ENCODE assay signal across 19 cellular contexts in genomic region chr7:134888141-134888740, GRCh38.
DNase-seq lines count a peak whose midpoint lies in the region; ATAC-seq and TF ChIP-seq lines count a peak whose summit lies in the region.
"Had no signal": no experiment of that assay in that cellular context is flagged by ENCODE, and none has a peak within 500 bp of the region (broad histone marks: within the 10 kb centered on the region; RNA-seq: fewer than 3 reads in every experiment).

No MANE protein-coding gene starts in this region.

- in situ Hi-C loops in brain microvascular endothelial cell (cut with HindIII; ENCODE audit: low pct_ligation_motif_present, low sequenced_read_pairs) (no loop called here), gastrocnemius medialis (cut with MboI; ENCODE audit: low sequenced_read_pairs in 4 of 4) (no loop called here)

- intact Hi-C loops in gastrocnemius medialis (cut with DNase I; ENCODE audit: low total_unique reads): no loop called here

- H3K4me3 Mint-ChIP-seq in activated naive CD8-positive, alpha-beta T cell treated with anti-CD3 and anti-CD28 coated beads, Interleukin-2, amount 10 ng/mL, durations not matched to agents 7 days and 5 days: no peak overlapping the region
- H3K4me3 Mint-ChIP-seq in activated naive CD8-positive, alpha-beta T cell treated with anti-CD3 and anti-CD28 coated beads, Interleukin-2, amount 50 U/mL, for 24 hours: no peak overlapping the region
- H3K4me3 Mint-ChIP-seq: stimulated activated naive B cell treated with anti-CD40 and anti-IgM and Interleukin-4, amounts not matched to agents 10 μg/mL and 1 μg/mL and 100 μg/mL, for 72 hours had no signal

- TF ChIP-seq CTCF in brain microvascular endothelial cell (IDR thresholded peaks at IDR 0.05; ENCODE audit: low read depth, low read length, missing control alignments) (no peak), thoracic aorta (IDR thresholded peaks at IDR 0.05) (no peak), gastrocnemius medialis (IDR thresholded peaks at IDR 0.05 in 4 of 5, conservative IDR thresholded peaks at IDR 0.05 in 1 of 5) (no peak)

- H3K27ac ChIP-seq in brain microvascular endothelial cell (peak overlapping the region; percentile 4), thoracic aorta (peak overlapping the region; percentile 12 to 33), gastrocnemius medialis (no peak overlapping the region)
- H3K27ac ChIP-seq: epithelial cell of prostate, right lobe of liver, VCaP had no signal

- H3K27ac Mint-ChIP-seq in activated naive CD8-positive, alpha-beta T cell treated with anti-CD3 and anti-CD28 coated beads, Interleukin-2, amount 10 ng/mL, durations not matched to agents 7 days and 5 days: peak overlapping the region; percentile 39
- no peak overlapping the region for H3K27ac Mint-ChIP-seq in activated naive CD8-positive, alpha-beta T cell treated with anti-CD3 and anti-CD28 coated beads, Interleukin-2, amount 50 U/mL, for 24 hours
- H3K27ac Mint-ChIP-seq: stimulated activated naive B cell treated with anti-CD40 and anti-IgM and Interleukin-4, amounts not matched to agents 10 μg/mL and 1 μg/mL and 100 μg/mL, for 72 hours had no signal

- H3K36me3 ChIP-seq in brain microvascular endothelial cell (replicated peaks): peaks cover 15% of the 10 kb centered on the region
- H3K36me3 ChIP-seq in thoracic aorta: no peaks in the 10 kb centered on the region
- no peaks in the 10 kb centered on the region for H3K36me3 ChIP-seq in gastrocnemius medialis
- H3K36me3 ChIP-seq: right lobe of liver had no signal

- no peaks in the 10 kb centered on the region for H3K9me3 Mint-ChIP-seq in activated naive CD8-positive, alpha-beta T cell treated with anti-CD3 and anti-CD28 coated beads, Interleukin-2, amount 10 ng/mL, durations not matched to agents 7 days and 5 days
- no peaks in the 10 kb centered on the region for H3K9me3 Mint-ChIP-seq in activated naive CD8-positive, alpha-beta T cell treated with anti-CD3 and anti-CD28 coated beads, Interleukin-2, amount 50 U/mL, for 24 hours
- H3K9me3 Mint-ChIP-seq: stimulated activated naive B cell treated with anti-CD40 and anti-IgM and Interleukin-4, amounts not matched to agents 10 μg/mL and 1 μg/mL and 100 μg/mL, for 72 hours had no signal

- POLR2A ChIA-PET in activated naive CD8-positive, alpha-beta T cell treated with anti-CD3 and anti-CD28 coated beads, Interleukin-2, amount 10 ng/mL, durations not matched to agents 7 days and 5 days (lab: Charles Lee): no interaction called here

- H3K27me3 Mint-ChIP-seq in activated naive CD8-positive, alpha-beta T cell treated with anti-CD3 and anti-CD28 coated beads, Interleukin-2, amount 10 ng/mL, durations not matched to agents 7 days and 5 days: peaks cover 13% of the 10 kb centered on the region
- peaks cover 4% of the 10 kb centered on the region for H3K27me3 Mint-ChIP-seq in activated naive CD8-positive, alpha-beta T cell treated with anti-CD3 and anti-CD28 coated beads, Interleukin-2, amount 50 U/mL, for 24 hours

- no peak for DNase-seq in activated naive CD8-positive, alpha-beta T cell treated with anti-CD3 and anti-CD28 coated beads, Interleukin-2, amount 10 ng/mL, durations not matched to agents 7 days and 5 days
- no peak for DNase-seq in activated naive CD8-positive, alpha-beta T cell treated with anti-CD3 and anti-CD28 coated beads, Interleukin-2, amount 50 U/mL, for 24 hours
- DNase-seq in brain microvascular endothelial cell: no peak
- DNase-seq in islet precursor cell: peak; percentile 80
- no peak for DNase-seq in thoracic aorta (ENCODE audit: low spot score)
- DNase-seq in gastrocnemius medialis: no peak
- no peak for DNase-seq in activated effector memory CD4-positive, alpha-beta T cell treated with Interleukin-2 at 50 U/mL for 16 hours
- no peak for DNase-seq in globus pallidus (ENCODE audit: low spot score)
- DNase-seq: activated CD4-positive, alpha-beta T cell treated with anti-CD3 and anti-CD28 coated beads, Interleukin-2, amount 50 U/mL, for 48 hours; activated naive CD4-positive, alpha-beta T cell treated with Interleukin-2 at 50 U/mL for 16 hours; cortex of kidney; GOT3; NCI-H2171; NCI-H774; right lobe of liver; stimulated activated naive B cell treated with anti-CD40 and anti-IgM and Interleukin-4, amounts not matched to agents 10 μg/mL and 1 μg/mL and 100 μg/mL, for 72 hours had no signal

- H3K4me3 ChIP-seq in brain microvascular endothelial cell (ENCODE audit: low read depth, low read length) (no peak overlapping the region), thoracic aorta (no peak overlapping the region), gastrocnemius medialis (no peak overlapping the region)
- H3K4me3 ChIP-seq: right lobe of liver had no signal

- H3K36me3 Mint-ChIP-seq in activated naive CD8-positive, alpha-beta T cell treated with anti-CD3 and anti-CD28 coated beads, Interleukin-2, amount 10 ng/mL, durations not matched to agents 7 days and 5 days: no peaks in the 10 kb centered on the region
- H3K36me3 Mint-ChIP-seq in activated naive CD8-positive, alpha-beta T cell treated with anti-CD3 and anti-CD28 coated beads, Interleukin-2, amount 50 U/mL, for 24 hours (ENCODE audit: low read depth): no peaks in the 10 kb centered on the region
- H3K36me3 Mint-ChIP-seq: stimulated activated naive B cell treated with anti-CD40 and anti-IgM and Interleukin-4, amounts not matched to agents 10 μg/mL and 1 μg/mL and 100 μg/mL, for 72 hours had no signal

- ATAC-seq in activated naive CD8-positive, alpha-beta T cell treated with anti-CD3 and anti-CD28 coated beads, Interleukin-2, amount 10 ng/mL, durations not matched to agents 7 days and 5 days (ENCODE audit: low read depth): no peak
- ATAC-seq in activated naive CD8-positive, alpha-beta T cell treated with anti-CD3 and anti-CD28 coated beads, Interleukin-2, amount 50 U/mL, for 24 hours: no peak
- ATAC-seq in thoracic aorta (ENCODE audit: insufficient number of reproducible peaks, low FRiP score, low read depth): no peak
- no peak for ATAC-seq in gastrocnemius medialis
- ATAC-seq: left lobe of liver; right lobe of liver; stimulated activated naive B cell treated with anti-CD40 and anti-IgM and Interleukin-4, amounts not matched to agents 10 μg/mL and 1 μg/mL and 100 μg/mL, for 72 hours had no signal

- no peak for TF ChIP-seq POLR2A in gastrocnemius medialis (IDR thresholded peaks at IDR 0.05)

- H3K9me3 ChIP-seq in thoracic aorta (no peaks in the 10 kb centered on the region), gastrocnemius medialis (no peaks in the 10 kb centered on the region)
- H3K9me3 ChIP-seq: right lobe of liver had no signal

- H3K4me1 ChIP-seq in thoracic aorta (ENCODE audit: control insufficient read depth in 1 of 2, low read depth in 2 of 2): peaks cover 44 to 91% of the 10 kb centered on the region in 2 donors
- H3K4me1 ChIP-seq in gastrocnemius medialis: peaks cover 8 to 10% of the 10 kb centered on the region in 2 donors

- H3K27me3 ChIP-seq in brain microvascular endothelial cell (replicated peaks) (no peaks in the 10 kb centered on the region), thoracic aorta (replicated peaks; ENCODE audit: insufficient read depth) (no peaks in the 10 kb centered on the region), gastrocnemius medialis (no peaks in the 10 kb centered on the region)
- H3K27me3 ChIP-seq: right lobe of liver had no signal

- H3K4me1 Mint-ChIP-seq in activated naive CD8-positive, alpha-beta T cell treated with anti-CD3 and anti-CD28 coated beads, Interleukin-2, amount 10 ng/mL, durations not matched to agents 7 days and 5 days: peaks cover 12% of the 10 kb centered on the region
- H3K4me1 Mint-ChIP-seq in activated naive CD8-positive, alpha-beta T cell treated with anti-CD3 and anti-CD28 coated beads, Interleukin-2, amount 50 U/mL, for 24 hours: peaks cover 19% of the 10 kb centered on the region

Comparison
In these comparisons a context has a peak if more than half of its experiments do, and no peak if none do; other contexts are left out.
1. H3K27ac ChIP-seq: peak in brain microvascular endothelial cell (single experiment) and thoracic aorta (2 of 2); none in gastrocnemius medialis (0 of 4).